Comparison of ENCODE assay signal across 29 cellular contexts in genomic region chr17:27424941-27425340, GRCh38.
"Had no signal": no experiment of that assay in that cellular context is flagged by ENCODE, and none has a peak within 500 bp of the region (broad histone marks: within the 10 kb centered on the region; RNA-seq: fewer than 3 reads in every experiment).

No MANE protein-coding gene starts in this region.

- H3K9me3 ChIP-seq: ascending aorta, breast epithelium, esophagus muscularis mucosa, gastrocnemius medialis had no signal

- DNase-seq: activated B cell treated with CpG ODN at 0.5 μM for 24 hours; activated CD4-positive, alpha-beta memory T cell treated with anti-CD3 and anti-CD28 coated beads for 36 hours; activated CD4-positive, alpha-beta T cell treated with anti-CD3 and anti-CD28 coated beads for 48 hours; activated CD8-positive, alpha-beta memory T cell treated with anti-CD3 and anti-CD28 coated beads, Interleukin-2, amount 10 ng/mL, durations not matched to agents 7 days and 5 days; activated CD8-positive, alpha-beta memory T cell treated with anti-CD3 and anti-CD28 coated beads, Interleukin-2, amount 50 U/mL, for 4 hours; activated CD8-positive, alpha-beta T cell treated with anti-CD3 and anti-CD28 coated beads, Interleukin-2, amount 10 ng/mL, durations not matched to agents 7 days and 5 days; activated effector memory CD4-positive, alpha-beta T cell treated with anti-CD3 and anti-CD28 coated beads, Interleukin-2, amount 50 U/mL, for 16 hours; activated naive CD4-positive, alpha-beta T cell treated with anti-CD3 and anti-CD28 coated beads, Interleukin-2, amount 10 ng/mL, durations not matched to agents 7 days and 5 days; activated naive CD8-positive, alpha-beta T cell treated with anti-CD3 and anti-CD28 coated beads, Interleukin-2, amount 10 ng/mL, durations not matched to agents 7 days and 5 days; activated T-cell treated with anti-CD3 and anti-CD28 coated beads, Interleukin-2, amount 50 U/mL, for 1 hour; activated T-cell treated with anti-CD3 and anti-CD28 coated beads, Interleukin-2, amount 50 U/mL, for 48 hours; cortex of kidney; dermis blood vessel endothelial cell; effector CD4-positive, alpha-beta T cell; effector memory CD8-positive, alpha-beta T cell; erythroblast; foreskin keratinocyte; gastrocnemius medialis; glutamatergic neuron; T-helper 1 cell; T-helper 17 cell; T1000; WERI-Rb-1 had no signal

- ATAC-seq: activated CD4-positive, CD25-positive, alpha-beta regulatory T cell treated with anti-CD3 and anti-CD28 coated beads, Interleukin-2, amount 50 U/mL, for 24 hours; activated CD8-positive, alpha-beta memory T cell treated with anti-CD3 and anti-CD28 coated beads, Interleukin-2, amount 10 ng/mL, durations not matched to agents 7 days and 5 days; activated CD8-positive, alpha-beta T cell treated with anti-CD3 and anti-CD28 coated beads, Interleukin-2, amount 10 ng/mL, durations not matched to agents 7 days and 5 days; activated naive CD4-positive, alpha-beta T cell treated with anti-CD3 and anti-CD28 coated beads, Interleukin-2, amount 50 U/mL, for 72 hours; effector memory CD8-positive, alpha-beta T cell; foreskin keratinocyte; gastrocnemius medialis; T-helper 17 cell had no signal

- H3K4me1 ChIP-seq: ascending aorta, breast epithelium, esophagus muscularis mucosa, foreskin keratinocyte, gastrocnemius medialis had no signal

- H3K27ac ChIP-seq: ascending aorta, breast epithelium, cardiac muscle cell, esophagus muscularis mucosa, foreskin keratinocyte, gastrocnemius medialis, WERI-Rb-1 had no signal

- H3K27me3 ChIP-seq: ascending aorta, breast epithelium, cardiac muscle cell, esophagus muscularis mucosa, foreskin keratinocyte, gastrocnemius medialis had no signal

- H3K4me3 ChIP-seq: ascending aorta, breast epithelium, cardiac muscle cell, esophagus muscularis mucosa, gastrocnemius medialis had no signal

- H3K36me3 ChIP-seq: ascending aorta, breast epithelium, cardiac muscle cell, esophagus muscularis mucosa, gastrocnemius medialis, WERI-Rb-1 had no signal
